In the genomic region with DNA sequence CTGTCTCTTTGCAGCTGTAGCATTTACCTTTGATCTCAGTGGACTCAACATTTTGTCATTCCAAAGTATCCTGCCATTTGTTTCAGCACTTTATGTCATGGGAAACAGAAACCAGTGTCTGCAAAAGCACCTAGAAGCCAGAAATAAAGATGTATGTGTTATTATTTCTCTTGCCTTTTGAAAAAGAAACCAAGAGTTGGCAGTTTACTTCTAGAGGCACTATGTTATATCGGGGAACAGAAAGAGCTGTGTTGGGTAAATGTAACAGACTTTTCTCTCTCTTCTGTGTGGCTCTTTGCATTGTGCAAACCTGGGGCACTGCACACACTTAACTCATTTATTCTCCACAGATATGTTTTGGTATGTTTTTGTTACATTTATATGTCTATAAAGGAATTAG, we compare ENCODE assay signal across 1 cellular context.
TF ChIP-seq lines count a peak whose summit lies in the region.

No MANE protein-coding gene starts in this region.

TF ChIP-seq in GM12878, 131 proteins besides CTCF, POLR2A, EP300 and RAD21 (continued from another document):
- TF ChIP-seq, protein P1, sequence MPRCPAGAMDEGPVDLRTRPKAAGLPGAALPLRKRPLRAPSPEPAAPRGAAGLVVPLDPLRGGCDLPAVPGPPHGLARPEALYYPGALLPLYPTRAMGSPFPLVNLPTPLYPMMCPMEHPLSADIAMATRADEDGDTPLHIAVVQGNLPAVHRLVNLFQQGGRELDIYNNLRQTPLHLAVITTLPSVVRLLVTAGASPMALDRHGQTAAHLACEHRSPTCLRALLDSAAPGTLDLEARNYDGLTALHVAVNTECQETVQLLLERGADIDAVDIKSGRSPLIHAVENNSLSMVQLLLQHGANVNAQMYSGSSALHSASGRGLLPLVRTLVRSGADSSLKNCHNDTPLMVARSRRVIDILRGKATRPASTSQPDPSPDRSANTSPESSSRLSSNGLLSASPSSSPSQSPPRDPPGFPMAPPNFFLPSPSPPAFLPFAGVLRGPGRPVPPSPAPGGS (IDR thresholded peaks at IDR 0.05; ENCODE audit: borderline replicate concordance, insufficient read depth, low read depth, low read length, poor library complexity, severe bottlenecking) = no peak
- TF ChIP-seq HDAC6 (IDR thresholded peaks at IDR 0.05; ENCODE audit: unreplicated experiment) (no peak), ZNF384 (IDR thresholded peaks at IDR 0.05; ENCODE audit: borderline replicate concordance, low read depth, low read length) (no peak), RUNX3 (IDR thresholded peaks at IDR 0.05; ENCODE audit: low read length) (no peak), POU2F2 (IDR thresholded peaks at IDR 0.05; ENCODE audit: borderline replicate concordance, low read depth, low read length) (no peak), MYC (IDR thresholded peaks at IDR 0.05; ENCODE audit: insufficient read depth, insufficient read length, insufficient replicate concordance, low read length, severe bottlenecking) (no peak), DPF2 (IDR thresholded peaks at IDR 0.05) (no peak), IKZF2 (IDR thresholded peaks at IDR 0.05) (no peak), FOXK2 (IDR thresholded peaks at IDR 0.05) (no peak), TCF3 (IDR thresholded peaks at IDR 0.05; ENCODE audit: borderline replicate concordance, insufficient read depth, low read depth, low read length) (no peak)
- TF ChIP-seq, protein P2, sequence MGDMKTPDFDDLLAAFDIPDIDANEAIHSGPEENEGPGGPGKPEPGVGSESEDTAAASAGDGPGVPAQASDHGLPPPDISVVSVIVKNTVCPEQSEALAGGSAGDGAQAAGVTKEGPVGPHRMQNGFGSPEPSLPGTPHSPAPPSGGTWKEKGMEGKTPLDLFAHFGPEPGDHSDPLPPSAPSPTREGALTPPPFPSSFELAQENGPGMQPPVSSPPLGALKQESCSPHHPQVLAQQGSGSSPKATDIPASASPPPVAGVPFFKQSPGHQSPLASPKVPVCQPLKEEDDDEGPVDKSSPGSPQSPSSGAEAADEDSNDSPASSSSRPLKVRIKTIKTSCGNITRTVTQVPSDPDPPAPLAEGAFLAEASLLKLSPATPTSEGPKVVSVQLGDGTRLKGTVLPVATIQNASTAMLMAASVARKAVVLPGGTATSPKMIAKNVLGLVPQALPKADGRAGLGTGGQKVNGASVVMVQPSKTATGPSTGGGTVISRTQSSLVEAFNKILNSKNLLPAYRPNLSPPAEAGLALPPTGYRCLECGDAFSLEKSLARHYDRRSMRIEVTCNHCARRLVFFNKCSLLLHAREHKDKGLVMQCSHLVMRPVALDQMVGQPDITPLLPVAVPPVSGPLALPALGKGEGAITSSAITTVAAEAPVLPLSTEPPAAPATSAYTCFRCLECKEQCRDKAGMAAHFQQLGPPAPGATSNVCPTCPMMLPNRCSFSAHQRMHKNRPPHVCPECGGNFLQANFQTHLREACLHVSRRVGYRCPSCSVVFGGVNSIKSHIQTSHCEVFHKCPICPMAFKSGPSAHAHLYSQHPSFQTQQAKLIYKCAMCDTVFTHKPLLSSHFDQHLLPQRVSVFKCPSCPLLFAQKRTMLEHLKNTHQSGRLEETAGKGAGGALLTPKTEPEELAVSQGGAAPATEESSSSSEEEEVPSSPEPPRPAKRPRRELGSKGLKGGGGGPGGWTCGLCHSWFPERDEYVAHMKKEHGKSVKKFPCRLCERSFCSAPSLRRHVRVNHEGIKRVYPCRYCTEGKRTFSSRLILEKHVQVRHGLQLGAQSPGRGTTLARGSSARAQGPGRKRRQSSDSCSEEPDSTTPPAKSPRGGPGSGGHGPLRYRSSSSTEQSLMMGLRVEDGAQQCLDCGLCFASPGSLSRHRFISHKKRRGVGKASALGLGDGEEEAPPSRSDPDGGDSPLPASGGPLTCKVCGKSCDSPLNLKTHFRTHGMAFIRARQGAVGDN (IDR thresholded peaks at IDR 0.05) = no peak
- TF ChIP-seq, protein P3, sequence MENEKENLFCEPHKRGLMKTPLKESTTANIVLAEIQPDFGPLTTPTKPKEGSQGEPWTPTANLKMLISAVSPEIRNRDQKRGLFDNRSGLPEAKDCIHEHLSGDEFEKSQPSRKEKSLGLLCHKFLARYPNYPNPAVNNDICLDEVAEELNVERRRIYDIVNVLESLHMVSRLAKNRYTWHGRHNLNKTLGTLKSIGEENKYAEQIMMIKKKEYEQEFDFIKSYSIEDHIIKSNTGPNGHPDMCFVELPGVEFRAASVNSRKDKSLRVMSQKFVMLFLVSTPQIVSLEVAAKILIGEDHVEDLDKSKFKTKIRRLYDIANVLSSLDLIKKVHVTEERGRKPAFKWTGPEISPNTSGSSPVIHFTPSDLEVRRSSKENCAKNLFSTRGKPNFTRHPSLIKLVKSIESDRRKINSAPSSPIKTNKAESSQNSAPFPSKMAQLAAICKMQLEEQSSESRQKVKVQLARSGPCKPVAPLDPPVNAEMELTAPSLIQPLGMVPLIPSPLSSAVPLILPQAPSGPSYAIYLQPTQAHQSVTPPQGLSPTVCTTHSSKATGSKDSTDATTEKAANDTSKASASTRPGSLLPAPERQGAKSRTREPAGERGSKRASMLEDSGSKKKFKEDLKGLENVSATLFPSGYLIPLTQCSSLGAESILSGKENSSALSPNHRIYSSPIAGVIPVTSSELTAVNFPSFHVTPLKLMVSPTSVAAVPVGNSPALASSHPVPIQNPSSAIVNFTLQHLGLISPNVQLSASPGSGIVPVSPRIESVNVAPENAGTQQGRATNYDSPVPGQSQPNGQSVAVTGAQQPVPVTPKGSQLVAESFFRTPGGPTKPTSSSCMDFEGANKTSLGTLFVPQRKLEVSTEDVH (IDR thresholded peaks at IDR 0.05; ENCODE audit: low read depth, partially characterized antibody) = no peak
TF ChIP-seq in GM12878: peak in this region for 0.
